9 cellular contexts compared by ENCODE assay signal in genomic region chr9:73869261-73869660, GRCh38.
DNase-seq lines count a peak whose midpoint lies in the region; ATAC-seq, FAIRE-seq and TF ChIP-seq lines count a peak whose summit lies in the region.
"Had no signal": no experiment of that assay in that cellular context is flagged by ENCODE, and none has a peak within 500 bp of the region (broad histone marks: within the 10 kb centered on the region; RNA-seq: fewer than 3 reads in every experiment).

No MANE protein-coding gene starts in this region.

- BruUV-seq in Caco-2 (replicated peaks; lab: Mats Ljungman, UMichigan), result no TSS peak

- H3K9me3 ChIP-seq in GM23248 (ENCODE audit: low read depth) (no peaks in the 10 kb centered on the region), Caco-2 (no peaks in the 10 kb centered on the region), heart right ventricle (no peaks in the 10 kb centered on the region)

- H3K4me3 ChIP-seq in GM23248 (no peak overlapping the region), LNCaP clone FGC (ENCODE audit: low read depth, low read length) (no peak overlapping the region), fibroblast of the aortic adventitia (ENCODE audit: low read depth, low read length) (no peak overlapping the region), Caco-2 (ENCODE audit: low read depth, low read length) (no peak overlapping the region), heart right ventricle (no peak overlapping the region)

- TF ChIP-seq CTCF in LNCaP clone FGC (IDR thresholded peaks at IDR 0.05; ENCODE audit: control insufficient read depth, extremely low read depth, insufficient read depth) (no peak), fibroblast of the aortic adventitia (IDR thresholded peaks at IDR 0.05; ENCODE audit: insufficient read depth, low read length) (no peak), Caco-2 (IDR thresholded peaks at IDR 0.05; ENCODE audit: insufficient read depth in 1 of 2, low read depth in 1 of 2, low read length in 1 of 2, severe bottlenecking in 1 of 2, unreplicated experiment in 1 of 2) (no peak), heart right ventricle (IDR thresholded peaks at IDR 0.05) (no peak)

- H3F3A ChIP-seq in GM23248 (ENCODE audit: insufficient read depth), result no peaks in the 10 kb centered on the region

- no peaks in the 10 kb centered on the region for H3K79me2 ChIP-seq in GM23248 (ENCODE audit: insufficient read depth)

- no peak for ATAC-seq in heart right ventricle

- no peaks in the 10 kb centered on the region for H3K27me3 Mint-ChIP-seq in Caco-2 (ENCODE audit: insufficient read depth, unreplicated experiment)

- POLR2A ChIA-PET in Caco-2 (lab: Charles Lee), result no interaction called here

- intact Hi-C loops in Caco-2 (cut with micrococcal nuclease; ENCODE audit: unreplicated experiment) (no loop called here), heart right ventricle (cut with DNase I) (no loop called here)

- no peaks in the 10 kb centered on the region for H3K4me1 Mint-ChIP-seq in Caco-2 (ENCODE audit: low read depth, unreplicated experiment)

- no peak overlapping the region for H2AFZ ChIP-seq in GM23248

- no peak overlapping the region for H3K9ac ChIP-seq in GM23248

- H3K9me3 Mint-ChIP-seq in Caco-2 (ENCODE audit: unreplicated experiment), result no peaks in the 10 kb centered on the region
- H3K9me3 Mint-ChIP-seq: nephron had no signal

- H3K36me3 ChIP-seq in GM23248 (ENCODE audit: low read depth) (no peaks in the 10 kb centered on the region), Caco-2 (ENCODE audit: control insufficient read depth, insufficient read depth, low read length) (no peaks in the 10 kb centered on the region), heart right ventricle (no peaks in the 10 kb centered on the region)

- in situ Hi-C loops in GM23248 (cut with MboI), result no loop called here

- 3 to 5% methylated on average over 3 of the region's 3 CpGs for WGBS in GM23248 (ENCODE audit: low coverage in 1 of 2, low lambda C conversion rate in 2 of 2, missing lambda C conversion rate in 2 of 2), 2 experiments
- WGBS in heart right ventricle, 2 donors, result 34 to 54% methylated on average over 3 of the region's 3 CpGs

- no peaks in the 10 kb centered on the region for H3K4me1 ChIP-seq in GM23248 (ENCODE audit: insufficient read depth)
- no peaks in the 10 kb centered on the region for H3K4me1 ChIP-seq in Caco-2
- no peaks in the 10 kb centered on the region for H3K4me1 ChIP-seq in heart right ventricle

- no peak overlapping the region for H3K4me3 Mint-ChIP-seq in Caco-2 (ENCODE audit: unreplicated experiment)
- H3K4me3 Mint-ChIP-seq: nephron had no signal

- no peaks in the 10 kb centered on the region for H3K9me2 ChIP-seq in GM23248 (ENCODE audit: insufficient read depth)

- CTCF ChIA-PET in Caco-2 (lab: Charles Lee), result no interaction called here

- no peaks in the 10 kb centered on the region for H3K27me3 ChIP-seq in GM23248 (replicated peaks; ENCODE audit: insufficient read depth)
- no peaks in the 10 kb centered on the region for H3K27me3 ChIP-seq in Caco-2 (replicated peaks; ENCODE audit: control insufficient read depth, insufficient read depth, low read length)
- no peaks in the 10 kb centered on the region for H3K27me3 ChIP-seq in heart right ventricle

- H3K36me3 Mint-ChIP-seq in Caco-2 (ENCODE audit: insufficient read depth, unreplicated experiment), result no peaks in the 10 kb centered on the region

- no peak overlapping the region for H3K27ac Mint-ChIP-seq in Caco-2 (ENCODE audit: unreplicated experiment)
- H3K27ac Mint-ChIP-seq: nephron had no signal

- DNase-seq in GM18507 (ENCODE audit: extremely low spot score, insufficient read length, low read depth) (peak; percentile 1), GM23248 (peak; percentile 24), LNCaP clone FGC (ENCODE audit: low read depth) (peak; percentile 38), SW 1271 (lab: John Stamatoyannopoulos, UW) (peak; percentile 93 to 96), fibroblast of the aortic adventitia (ENCODE audit: low read depth) (peak; percentile 51), Caco-2 (no peak), heart right ventricle (no peak), HTR-8/SVneo (ENCODE audit: insufficient read length, low spot score) (no peak)

- peak; percentile 54 for FAIRE-seq in GM18507 (lab: Jason Lieb, UNC)
- FAIRE-seq in HTR-8/SVneo (lab: Jason Lieb, UNC), result no peak

- no peaks in the 10 kb centered on the region for H4K20me1 ChIP-seq in GM23248 (ENCODE audit: insufficient read depth)

- H3K27ac ChIP-seq in GM23248 (no peak overlapping the region), heart right ventricle (no peak overlapping the region)

- no peak overlapping the region for H3K4me2 ChIP-seq in GM23248 (ENCODE audit: unreplicated experiment)

Comparison
In these comparisons a context has a peak if more than half of its experiments do, and no peak if none do; other contexts are left out.
1. DNase-seq: peak in GM18507 (single experiment), GM23248 (single experiment), LNCaP clone FGC (single experiment), SW 1271 (2 of 2) and fibroblast of the aortic adventitia (single experiment); none in Caco-2 (0 of 2), heart right ventricle (0 of 2) and HTR-8/SVneo (single experiment).